ENCODE assay signal across 21 cellular contexts in genomic region chr10:30170814-30171213, GRCh38.
DNase-seq lines count a peak whose midpoint lies in the region; ATAC-seq, FAIRE-seq and TF ChIP-seq lines count a peak whose summit lies in the region.
"Had no signal": no experiment of that assay in that cellular context is flagged by ENCODE, and none has a peak within 500 bp of the region (broad histone marks: within the 10 kb centered on the region; RNA-seq: fewer than 3 reads in every experiment).

No MANE protein-coding gene starts in this region.

- TF ChIP-seq CTCF in AG09309 (IDR thresholded peaks at IDR 0.05; ENCODE audit: control insufficient read depth, insufficient read depth, low read depth, low read length, missing control alignments) = no peak
- no peak for TF ChIP-seq CTCF in fibroblast of pulmonary artery (IDR thresholded peaks at IDR 0.05; ENCODE audit: low read length, missing control alignments)

- no peaks in the 10 kb centered on the region for H3K36me3 ChIP-seq in adipocyte (ENCODE audit: control insufficient read depth, insufficient read depth, low read length, severe bottlenecking)

- no peaks in the 10 kb centered on the region for H3K9me3 ChIP-seq in adipocyte (ENCODE audit: control insufficient read depth, low read length)
- H3K9me3 ChIP-seq: testis had no signal

- peak; percentile 64 for DNase-seq in AG09309 (ENCODE audit: low read depth)
- DNase-seq in HTR-8/SVneo (ENCODE audit: insufficient read length, low spot score) = peak; percentile 46
- DNase-seq in adipocyte (ENCODE audit: low read depth) = peak; percentile 82
- DNase-seq in fibroblast of pulmonary artery (ENCODE audit: low read depth) = peak; percentile 73
- DNase-seq in immature natural killer cell = no peak
- no peak for DNase-seq in activated CD4-positive, alpha-beta memory T cell treated with anti-CD3 and anti-CD28 coated beads for 36 hours
- DNase-seq: activated CD4-positive, alpha-beta T cell treated with anti-CD3 and anti-CD28 coated beads, Interleukin-2, amount 50 U/mL, for 1 hour; activated naive CD4-positive, alpha-beta T cell treated with anti-CD3 and anti-CD28 coated beads, Interleukin-2, amount 50 U/mL, for 16 hours; activated T-cell treated with anti-CD3 and anti-CD28 coated beads, Interleukin-2, amount 50 U/mL, for 1 hour; CD4-positive, CD25-positive, alpha-beta regulatory T cell; DMS79; NCI-H2081; NCI-H524 treated with DMSO at 0.1 percent for 48 hours; retina; SHP77; T-helper 1 cell; testis had no signal

- H3K27ac Mint-ChIP-seq in immature natural killer cell = no peak overlapping the region
- H3K27ac Mint-ChIP-seq in activated CD4-positive, alpha-beta memory T cell treated with anti-CD3 and anti-CD28 coated beads for 36 hours = no peak overlapping the region
- H3K27ac Mint-ChIP-seq: CD4-positive, CD25-positive, alpha-beta regulatory T cell had no signal

- CTCF ChIA-PET in activated CD4-positive, alpha-beta memory T cell treated with anti-CD3 and anti-CD28 coated beads for 36 hours (lab: Charles Lee) = no interaction called here

- POLR2A ChIA-PET in activated CD4-positive, alpha-beta memory T cell treated with anti-CD3 and anti-CD28 coated beads for 36 hours (lab: Charles Lee) = no interaction called here

- intact Hi-C loops in activated CD4-positive, alpha-beta memory T cell treated with anti-CD3 and anti-CD28 coated beads for 36 hours (cut with micrococcal nuclease) = no loop called here

- FAIRE-seq in HTR-8/SVneo (lab: Jason Lieb, UNC) = no peak
- FAIRE-seq: endothelial cell of umbilical vein had no signal

- ATAC-seq in HG03135 (IDR thresholded peaks at IDR 0.05; ENCODE audit: unreplicated experiment) (no peak), GM18858 (IDR thresholded peaks at IDR 0.05; ENCODE audit: unreplicated experiment) (no peak)

- peaks cover 0 to 2% (median 0%) of the 10 kb centered on the region in 6 donors for H3K9me3 Mint-ChIP-seq in immature natural killer cell
- no peaks in the 10 kb centered on the region for H3K9me3 Mint-ChIP-seq in activated CD4-positive, alpha-beta memory T cell treated with anti-CD3 and anti-CD28 coated beads for 36 hours

- H3K27me3 Mint-ChIP-seq in immature natural killer cell (ENCODE audit: low read depth in 3 of 3) = peaks cover 0 to 11% (median 0%) of the 10 kb centered on the region in 3 donors
- H3K27me3 Mint-ChIP-seq in activated CD4-positive, alpha-beta memory T cell treated with anti-CD3 and anti-CD28 coated beads for 36 hours = peaks cover 15% of the 10 kb centered on the region

- H3K4me3 Mint-ChIP-seq in immature natural killer cell = no peak overlapping the region
- H3K4me3 Mint-ChIP-seq in activated CD4-positive, alpha-beta memory T cell treated with anti-CD3 and anti-CD28 coated beads for 36 hours = no peak overlapping the region
- H3K4me3 Mint-ChIP-seq: CD4-positive, CD25-positive, alpha-beta regulatory T cell had no signal

- peaks cover 0 to 3% (median 0%) of the 10 kb centered on the region in 3 donors for H3K36me3 Mint-ChIP-seq in immature natural killer cell
- no peaks in the 10 kb centered on the region for H3K36me3 Mint-ChIP-seq in activated CD4-positive, alpha-beta memory T cell treated with anti-CD3 and anti-CD28 coated beads for 36 hours
- H3K36me3 Mint-ChIP-seq: CD4-positive, CD25-positive, alpha-beta regulatory T cell had no signal

- H3K27me3 ChIP-seq in adipocyte (replicated peaks; ENCODE audit: control insufficient read depth, insufficient read depth, low read length) = no peaks in the 10 kb centered on the region
- H3K27me3 ChIP-seq: testis had no signal

- peaks cover 3% of the 10 kb centered on the region for H3K4me1 ChIP-seq in adipocyte (ENCODE audit: control insufficient read depth, insufficient read depth, low read length)

- H3K4me3 ChIP-seq in AG09309 (ENCODE audit: control insufficient read depth, low read depth, low read length) (no peak overlapping the region), adipocyte (ENCODE audit: low read length) (no peak overlapping the region), fibroblast of pulmonary artery (replicated peaks; ENCODE audit: low read depth, low read length) (no peak overlapping the region)
- H3K4me3 ChIP-seq: coronary artery, testis had no signal

- no peaks in the 10 kb centered on the region for H3K4me1 Mint-ChIP-seq in immature natural killer cell
- H3K4me1 Mint-ChIP-seq in activated CD4-positive, alpha-beta memory T cell treated with anti-CD3 and anti-CD28 coated beads for 36 hours (ENCODE audit: low read depth) = no peaks in the 10 kb centered on the region
- H3K4me1 Mint-ChIP-seq: CD4-positive, CD25-positive, alpha-beta regulatory T cell had no signal

- no peak overlapping the region for H3K9ac ChIP-seq in adipocyte (ENCODE audit: low read length)

Comparison
In these comparisons a context has a peak if more than half of its experiments do, and no peak if none do; other contexts are left out.
1. DNase-seq: peak in AG09309 (single experiment), HTR-8/SVneo (single experiment), adipocyte (single experiment) and fibroblast of pulmonary artery (single experiment); none in immature natural killer cell (0 of 3) and activated CD4-positive, alpha-beta memory T cell treated with anti-CD3 and anti-CD28 coated beads for 36 hours (single experiment).